ENCODE assay signal across 9 cellular contexts in the genomic region with DNA sequence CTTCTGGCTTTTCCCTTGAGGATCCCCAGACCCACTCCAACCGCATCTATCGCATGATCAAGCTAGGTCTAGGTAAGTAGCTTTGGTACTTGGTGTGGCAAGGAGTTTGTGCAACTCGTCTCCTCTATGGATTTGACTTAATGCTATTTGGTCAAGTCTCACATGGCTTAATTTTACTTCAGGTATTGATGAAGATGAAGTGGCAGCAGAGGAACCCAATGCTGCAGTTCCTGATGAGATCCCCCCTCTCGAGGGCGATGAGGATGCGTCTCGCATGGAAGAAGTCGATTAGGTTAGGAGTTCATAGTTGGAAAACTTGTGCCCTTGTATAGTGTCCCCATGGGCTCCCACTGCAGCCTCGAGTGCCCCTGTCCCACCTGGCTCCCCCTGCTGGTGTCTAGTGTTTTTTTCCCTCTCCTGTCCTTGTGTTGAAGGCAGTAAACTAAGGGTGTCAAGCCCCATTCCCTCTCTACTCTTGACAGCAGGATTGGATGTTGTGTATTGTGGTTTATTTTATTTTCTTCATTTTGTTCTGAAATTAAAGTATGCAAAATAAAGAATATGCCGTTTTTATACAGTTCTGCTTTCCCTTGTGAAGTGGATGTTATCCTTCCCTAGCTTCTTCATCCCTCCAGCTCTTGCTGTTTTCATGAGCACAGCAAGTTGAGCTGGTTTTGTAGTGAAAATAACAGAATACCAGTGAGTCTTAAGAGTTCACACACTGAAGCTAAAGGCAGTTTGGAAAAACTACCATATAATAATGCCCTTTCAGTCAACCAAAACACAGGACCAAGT. TPM values are rescaled to one million over a fixed set of nuclear protein-coding genes. Genes with fewer than 3 reads are reported as not detected.
A peak's percentile ranks its signal among the peaks of the same experiment; 100 is the strongest.
DNase-seq lines count a peak whose midpoint lies in the region; ATAC-seq, FAIRE-seq and TF ChIP-seq lines count a peak whose summit lies in the region.
"Had no signal": no experiment of that assay in that cellular context is flagged by ENCODE, and none has a peak within 500 bp of the region (broad histone marks: within the 10 kb centered on the region; RNA-seq: fewer than 3 reads in every experiment).

No MANE protein-coding gene starts in this region.

- 62 to 70% (median 63%) methylated on average over 10 of the region's 10 CpGs for WGBS in adrenal gland, 4 donors
- no CpG with 5 or more reads among the region's 10 CpGs for WGBS in mesendoderm (ENCODE audit: extremely low coverage, insufficient coverage, low lambda C conversion rate)

- no peak overlapping the region for H3K27ac ChIP-seq in adrenal gland
- no peak overlapping the region for H3K27ac ChIP-seq in mesendoderm (ENCODE audit: low read depth, low read length)

- TF ChIP-seq POLR2A in GM12891 (IDR thresholded peaks at IDR 0.05; ENCODE audit: low read depth, low read length) (peak; percentile 22; the same call in 1 of the 2 replicates), adrenal gland (IDR thresholded peaks at IDR 0.05) (no peak), GM12892 (IDR thresholded peaks at IDR 0.05; ENCODE audit: low read depth, low read length) (no peak; the same call in 1 of the 2 replicates)

- H3K4me2 ChIP-seq in mesendoderm (ENCODE audit: low read length), result no peak overlapping the region

- intact Hi-C loops in adrenal gland (cut with DNase I), result no loop called here

- no peak overlapping the region for H3K23ac ChIP-seq in mesendoderm (ENCODE audit: low read length)

- H2BK15ac ChIP-seq in mesendoderm (replicated peaks; ENCODE audit: low read depth), result no peak overlapping the region

- no peak overlapping the region for H4K5ac ChIP-seq in mesendoderm (ENCODE audit: low read length)

- no peak overlapping the region for H2BK5ac ChIP-seq in mesendoderm (ENCODE audit: low read length)

- TF ChIP-seq CTCF in BJ (IDR thresholded peaks at IDR 0.05; ENCODE audit: insufficient read depth, low read depth, low read length) (peak; percentile 55), adrenal gland (IDR thresholded peaks at IDR 0.05) (peak in 5 of 6 experiments; percentile 22 to 43 (median 38)), omental fat pad (IDR thresholded peaks at IDR 0.05) (no peak)

- H2AK5ac ChIP-seq in mesendoderm (ENCODE audit: low read length), result no peak overlapping the region

- DNase-seq in BJ (ENCODE audit: low read depth) (no peak), GM12891 (ENCODE audit: insufficient read length, low spot score) (no peak), RPMI8226 (peak; percentile 70), adrenal gland (peak in 2 of 7 donors; percentile 64 to 70), mesendoderm (peak; percentile 68), omental fat pad (ENCODE audit: low spot score) (no peak), GM12892 (ENCODE audit: insufficient read length) (no peak)

- H3K9me3 ChIP-seq in adrenal gland (replicated peaks in 1 of 3), result no peaks in the 10 kb centered on the region

- H3K4me1 ChIP-seq in adrenal gland (replicated peaks in 1 of 2) (peaks cover 19 to 54% of the 10 kb centered on the region in 2 donors), mesendoderm (ENCODE audit: control insufficient read depth, low read depth, low read length) (peaks cover 6% of the 10 kb centered on the region)

- H3K56ac ChIP-seq in mesendoderm (ENCODE audit: low read length), result no peak overlapping the region

- H3K9ac ChIP-seq in mesendoderm (ENCODE audit: low read length), result no peak overlapping the region

- H4K8ac ChIP-seq in mesendoderm (ENCODE audit: low read depth, low read length), result no peak overlapping the region

- POLR2A ChIA-PET in BJ (lab: Charles Lee), result no interaction called here

- no peak overlapping the region for H3K4me3 ChIP-seq in BJ (ENCODE audit: low read depth, low read length)
- H3K4me3 ChIP-seq in adrenal gland, result no peak overlapping the region
- H3K4me3 ChIP-seq in mesendoderm (ENCODE audit: low read length), result no peak overlapping the region

- FAIRE-seq in GM12891 (lab: Jason Lieb, UNC) (no peak), GM12892 (lab: Jason Lieb, UNC) (no peak)

- H2BK120ac ChIP-seq in mesendoderm (ENCODE audit: low read depth, low read length), result no peak overlapping the region

- no peak overlapping the region for H3K18ac ChIP-seq in mesendoderm (ENCODE audit: low read length)

- H3K79me1 ChIP-seq in mesendoderm (ENCODE audit: low read length), result peaks cover 17% of the 10 kb centered on the region

- peaks cover 37% of the 10 kb centered on the region for H3K79me2 ChIP-seq in mesendoderm (ENCODE audit: control insufficient read depth, insufficient read depth, low read length)

- H3K36me3 ChIP-seq in BJ (ENCODE audit: control insufficient read depth, insufficient read depth, low read length) (peaks cover 41% of the 10 kb centered on the region), adrenal gland (replicated peaks in 1 of 2) (peaks cover 0 to 71% of the 10 kb centered on the region in 2 donors), mesendoderm (ENCODE audit: control insufficient read depth, insufficient read depth, low read length) (peaks cover 45% of the 10 kb centered on the region)

- ATAC-seq in omental fat pad (ENCODE audit: low FRiP score) (no peak), GM19023 (IDR thresholded peaks at IDR 0.05; ENCODE audit: unreplicated experiment) (no peak)

- CTCF ChIA-PET in BJ (lab: Yijun Ruan, JAX), result interaction anchor here (0.8 to 4.1 kb wide), 9 partner anchors 9 to 81 kb away, joined by 3 to 26 read pairs (median 5); no protein-coding TSS in a partner anchor

- H3K4ac ChIP-seq in mesendoderm (ENCODE audit: low read depth, low read length), result no peak overlapping the region

- H3K27me3 ChIP-seq in BJ (ENCODE audit: control insufficient read depth, insufficient read depth, low read length) (no peaks in the 10 kb centered on the region), adrenal gland (no peaks in the 10 kb centered on the region), mesendoderm (ENCODE audit: insufficient read depth, low read length, poor library complexity) (no peaks in the 10 kb centered on the region)

TF ChIP-seq in GM12891, 5 proteins besides CTCF, POLR2A, EP300 and RAD21:
- TF ChIP-seq POLR2AphosphoS5 (IDR thresholded peaks at IDR 0.05; ENCODE audit: low read depth, low read length), result peak; percentile 20; the same call in 1 of the 2 replicates
- TF ChIP-seq PAX5 (IDR thresholded peaks at IDR 0.05; ENCODE audit: insufficient read depth, low read length, severe bottlenecking), result no peak
- TF ChIP-seq SPI1 (IDR thresholded peaks at IDR 0.05; ENCODE audit: low read depth, low read length), result no peak
- TF ChIP-seq TAF1 (IDR thresholded peaks at IDR 0.05; ENCODE audit: low read depth, low read length), result no peak
- peak; percentile 55; the same call in 1 of the 2 replicates for TF ChIP-seq POU2F2 (IDR thresholded peaks at IDR 0.05; ENCODE audit: low read depth, low read length)

RNA-seq across cellular contexts. Expression of a gene that starts 3.8 kb away (rescaled TPM):
- polyA plus RNA-seq in BJ (2011; rRNA removed), result 104 and 145 TPM in 2 replicates
- polyA minus RNA-seq in BJ (2011; rRNA and poly(A)+ RNA removed), result 36.7 and 58.8 TPM in 2 replicates
- polyA plus RNA-seq in GM12891 (2012; ENCODE audit: low read depth, missing spikeins), result 30.1 TPM
- 10 to 100 TPM; 48.5 to 79.8 (median 63.5) TPM for total RNA-seq in adrenal gland
- polyA plus RNA-seq in adrenal gland, result 10 to 100 TPM; 12.7 to 37.5 (median 19.3) TPM
- polyA plus RNA-seq in mesendoderm (2013, experiment 1 of 2), result 18.8 TPM
- polyA plus RNA-seq in mesendoderm (2013, experiment 2 of 2), result 16.7 TPM
- 10 to 100 TPM; 25.3 to 31.9 (median 30.4) TPM for total RNA-seq in omental fat pad
- polyA plus RNA-seq in GM12892 (2012; ENCODE audit: missing spikeins), result 38.8 TPM

RNA-seq across cellular contexts. Expression of a gene that starts 6.6 kb away (rescaled TPM):
- polyA plus RNA-seq in BJ (2011; rRNA removed), result 578 and 615 TPM in 2 replicates
- polyA minus RNA-seq in BJ (2011; rRNA and poly(A)+ RNA removed), result 293 and 453 TPM in 2 replicates
- polyA plus RNA-seq in GM12891 (2012; ENCODE audit: low read depth, missing spikeins), result 869 TPM
- 1,000 to 10,000 TPM in 3 of 8 donors, 100 to 1,000 TPM in 5; 692 to 1,293 (median 857) TPM for total RNA-seq in adrenal gland
- polyA plus RNA-seq in adrenal gland, result 1,000 to 10,000 TPM in 1 of 3 donors, 100 to 1,000 TPM in 2; 275 to 2,249 (median 420) TPM
- 2,015 TPM for polyA plus RNA-seq in mesendoderm (2013, experiment 1 of 2)
- 2,012 TPM for polyA plus RNA-seq in mesendoderm (2013, experiment 2 of 2)
- 1,000 to 10,000 TPM in 1 of 4 donors, 100 to 1,000 TPM in 3; 553 to 1,198 (median 846) TPM for total RNA-seq in omental fat pad
- 974 TPM for polyA plus RNA-seq in GM12892 (2012; ENCODE audit: missing spikeins)

RNA-seq across cellular contexts. Expression of a gene that starts 11.8 kb away (rescaled TPM):
- 6.2 and 8.0 TPM in 2 replicates for polyA plus RNA-seq in BJ (2011; rRNA removed)
- polyA minus RNA-seq in BJ (2011; rRNA and poly(A)+ RNA removed), result 2.7 and 4.6 TPM in 2 replicates
- polyA plus RNA-seq in GM12891 (2012; ENCODE audit: low read depth, missing spikeins), result 47.8 TPM
- total RNA-seq in adrenal gland, result 10 to 100 TPM in 5 of 8 donors, 1 to 10 TPM in 3; 4.8 to 31.2 (median 10.5) TPM
- 10 to 100 TPM in 2 of 3 donors, 1 to 10 TPM in 1; 5.8 to 17.0 (median 10.5) TPM for polyA plus RNA-seq in adrenal gland
- 4.8 TPM for polyA plus RNA-seq in mesendoderm (2013, experiment 1 of 2)
- polyA plus RNA-seq in mesendoderm (2013, experiment 2 of 2), result 5.4 TPM
- total RNA-seq in omental fat pad, result 10 to 100 TPM; 13.1 to 25.5 (median 15.3) TPM
- polyA plus RNA-seq in GM12892 (2012; ENCODE audit: missing spikeins), result 60.4 TPM

RNA-seq across cellular contexts. Expression of a gene that starts 16.7 kb away (rescaled TPM):
- not detected in 2 replicates for polyA plus RNA-seq in BJ (2011; rRNA removed)
- polyA minus RNA-seq in BJ (2011; rRNA and poly(A)+ RNA removed), result not detected in 2 replicates
- polyA plus RNA-seq in GM12891 (2012; ENCODE audit: low read depth, missing spikeins), result 0.26 TPM
- total RNA-seq in adrenal gland, result 1 to 10 TPM in 2 of 8 donors, under 1 TPM in 4, not detected in 2; 0.07 to 3.3 (median 0.41) TPM
- polyA plus RNA-seq in adrenal gland, result 1 to 10 TPM in 2 of 3 donors, under 1 TPM in 1; 0.88 to 3.9 (median 1.2) TPM
- 1.6 TPM for polyA plus RNA-seq in mesendoderm (2013, experiment 1 of 2)
- 1.6 TPM for polyA plus RNA-seq in mesendoderm (2013, experiment 2 of 2)
- under 1 TPM in 1 of 4 donors, not detected in 3; 0.19 TPM for total RNA-seq in omental fat pad
- 0.61 TPM for polyA plus RNA-seq in GM12892 (2012; ENCODE audit: missing spikeins)
- total RNA-seq: mononuclear cell had no signal

RNA-seq across cellular contexts. Expression of a gene that starts 30.1 kb away (rescaled TPM):
- polyA plus RNA-seq in BJ (2011; rRNA removed) (25.7 and 34.1 TPM in 2 replicates), adrenal gland (100 to 1,000 TPM in 2 of 3 donors, 10 to 100 TPM in 1; 51.9 to 113 (median 108) TPM)
- polyA minus RNA-seq in BJ (2011; rRNA and poly(A)+ RNA removed), result 18.4 and 32.0 TPM in 2 replicates
- polyA plus RNA-seq in GM12891 (2012; ENCODE audit: low read depth, missing spikeins), result 37.6 TPM
- total RNA-seq in adrenal gland (100 to 1,000 TPM; 104 to 356 (median 186) TPM), omental fat pad (100 to 1,000 TPM in 1 of 4 donors, 10 to 100 TPM in 3; 61.7 to 317 (median 87.0) TPM)
- 76.7 TPM for polyA plus RNA-seq in mesendoderm (2013, experiment 1 of 2)
- 79.0 TPM for polyA plus RNA-seq in mesendoderm (2013, experiment 2 of 2)
- polyA plus RNA-seq in GM12892 (2012; ENCODE audit: missing spikeins), result 53.0 TPM

Comparison
In these comparisons a context has a peak if more than half of its experiments do, and no peak if none do; other contexts are left out.
1. DNase-seq: peak in RPMI8226 (single experiment) and mesendoderm (single experiment); none in BJ (single experiment), GM12891 (single experiment), omental fat pad (single experiment) and GM12892 (single experiment).
2. CTCF ChIP-seq: peak in BJ (single experiment) and adrenal gland (5 of 6); none in omental fat pad (0 of 3).